Comparison of ENCODE assay signal across 31 cellular contexts in genomic region chr6:129478379-129478778, GRCh38.
"Had no signal": no experiment of that assay in that cellular context is flagged by ENCODE, and none has a peak within 500 bp of the region (broad histone marks: within the 10 kb centered on the region; RNA-seq: fewer than 3 reads in every experiment).

No MANE protein-coding gene starts in this region.

- H3K27ac ChIP-seq: neural progenitor cell, ovary, parathyroid adenoma, psoas muscle, skin epidermis, spleen, suprapubic skin, testis, tibial artery, transverse colon, upper lobe of right lung, uterus had no signal

- H3K27me3 ChIP-seq: neural progenitor cell, ovary, spleen, suprapubic skin, testis, tibial artery, transverse colon, upper lobe of right lung, uterus had no signal

- H2AFZ ChIP-seq: neural progenitor cell, parathyroid adenoma had no signal

- H3K4me1 ChIP-seq: parathyroid adenoma, psoas muscle, spleen, suprapubic skin, testis, tibial artery, transverse colon, upper lobe of right lung, uterus had no signal

- H3K9ac ChIP-seq: neural progenitor cell, parathyroid adenoma had no signal

- ATAC-seq: natural killer cell; psoas muscle; right cardiac atrium; sciatic nerve; stimulated activated memory B cell treated with anti-CD40 and anti-IgM and Interleukin-4, amounts not matched to agents 10 μg/mL and 1 μg/mL and 100 μg/mL, for 72 hours; stimulated activated naive CD8-positive, alpha-beta T cell treated with anti-CD3 and anti-CD28 coated beads, Interleukin-15, amount 100 ng/mL, for 72 hours; stimulated activated naive CD8-positive, alpha-beta T cell treated with anti-CD3 and anti-CD28 coated beads, Interleukin-15, Interleukin-2, amounts not matched to agents 100 U/mL and 50 U/mL, for 24 hours; upper lobe of right lung had no signal

- H3K36me3 ChIP-seq: neural progenitor cell, ovary, suprapubic skin, transverse colon had no signal

- H3K9me3 ChIP-seq: ovary, psoas muscle, spleen, suprapubic skin, testis, tibial artery, transverse colon, upper lobe of right lung, uterus had no signal

- H3K4me3 ChIP-seq: neural progenitor cell, ovary, psoas muscle, skin epidermis, smooth muscle cell, spleen, suprapubic skin, testis, tibial artery, transverse colon, upper lobe of right lung, uterus had no signal

- H3K27ac Mint-ChIP-seq: natural killer cell; nephron; neural progenitor cell; progenitor cell of endocrine pancreas; stimulated activated memory B cell treated with anti-CD40 and anti-IgM and Interleukin-4, amounts not matched to agents 10 μg/mL and 1 μg/mL and 100 μg/mL, for 72 hours; stimulated activated naive CD8-positive, alpha-beta T cell treated with anti-CD3 and anti-CD28 coated beads, Interleukin-15, amount 100 ng/mL, for 72 hours; type B pancreatic cell had no signal

- H3K36me3 Mint-ChIP-seq: natural killer cell; neural progenitor cell; stimulated activated memory B cell treated with anti-CD40 and anti-IgM and Interleukin-4, amounts not matched to agents 10 μg/mL and 1 μg/mL and 100 μg/mL, for 72 hours; type B pancreatic cell had no signal

- H3K4me2 ChIP-seq: neural progenitor cell, smooth muscle cell had no signal

- H3K4me1 Mint-ChIP-seq: natural killer cell; stimulated activated memory B cell treated with anti-CD40 and anti-IgM and Interleukin-4, amounts not matched to agents 10 μg/mL and 1 μg/mL and 100 μg/mL, for 72 hours; stimulated activated naive CD8-positive, alpha-beta T cell treated with anti-CD3 and anti-CD28 coated beads, Interleukin-15, amount 100 ng/mL, for 72 hours had no signal

- DNase-seq: natural killer cell; occipital lobe; ovary; posterior cingulate gyrus; psoas muscle; right cardiac atrium; spleen; stimulated activated CD4-positive, alpha-beta T cell treated with anti-CD3 and anti-CD28 coated beads, Interleukin-12 subunit alpha, Interleukin-12 subunit beta, amount 100 ng/mL, for 4 hours; stimulated activated CD4-positive, alpha-beta T cell treated with anti-CD3 and anti-CD28 coated beads, Interleukin-1b, Interleukin-23, amount 100 ng/mL, for 48 hours; stimulated activated CD4-positive, alpha-beta T cell treated with anti-CD3 and anti-CD28 coated beads, Interleukin-4, amount 100 ng/mL, for 1 hour; stimulated activated CD4-positive, alpha-beta T cell treated with anti-CD3 and anti-CD28 coated beads, Interleukin-4, amount 100 ng/mL, for 4 hours; stimulated activated CD8-positive, alpha-beta memory T cell treated with anti-CD3 and anti-CD28 coated beads, Interleukin-4, amount 100 ng/mL, for 48 hours; stimulated activated naive CD4-positive, alpha-beta T cell; stimulated activated naive CD8-positive, alpha-beta T cell treated with anti-CD3 and anti-CD28 coated beads, Interleukin-15, amount 100 ng/mL, for 72 hours; stimulated activated naive CD8-positive, alpha-beta T cell treated with anti-CD3 and anti-CD28 coated beads, Interleukin-15, Interleukin-2, amounts not matched to agents 100 U/mL and 50 U/mL, for 24 hours; substantia nigra; testis; tibial artery; transverse colon; upper lobe of right lung; uterus had no signal

- H3K79me2 ChIP-seq: parathyroid adenoma had no signal

- H3K4me3 Mint-ChIP-seq: natural killer cell; nephron; neural progenitor cell; stimulated activated memory B cell treated with anti-CD40 and anti-IgM and Interleukin-4, amounts not matched to agents 10 μg/mL and 1 μg/mL and 100 μg/mL, for 72 hours; stimulated activated naive CD8-positive, alpha-beta T cell treated with anti-CD3 and anti-CD28 coated beads, Interleukin-15, amount 100 ng/mL, for 72 hours; type B pancreatic cell had no signal

- H3K9me3 Mint-ChIP-seq: natural killer cell; nephron; neural progenitor cell; stimulated activated memory B cell treated with anti-CD40 and anti-IgM and Interleukin-4, amounts not matched to agents 10 μg/mL and 1 μg/mL and 100 μg/mL, for 72 hours; stimulated activated naive CD8-positive, alpha-beta T cell treated with anti-CD3 and anti-CD28 coated beads, Interleukin-15, amount 100 ng/mL, for 72 hours; type B pancreatic cell had no signal

- H3K27me3 Mint-ChIP-seq: progenitor cell of endocrine pancreas; stimulated activated naive CD8-positive, alpha-beta T cell treated with anti-CD3 and anti-CD28 coated beads, Interleukin-15, amount 100 ng/mL, for 72 hours; type B pancreatic cell had no signal
